Comparison of ENCODE assay signal across 8 cellular contexts in the genomic region with DNA sequence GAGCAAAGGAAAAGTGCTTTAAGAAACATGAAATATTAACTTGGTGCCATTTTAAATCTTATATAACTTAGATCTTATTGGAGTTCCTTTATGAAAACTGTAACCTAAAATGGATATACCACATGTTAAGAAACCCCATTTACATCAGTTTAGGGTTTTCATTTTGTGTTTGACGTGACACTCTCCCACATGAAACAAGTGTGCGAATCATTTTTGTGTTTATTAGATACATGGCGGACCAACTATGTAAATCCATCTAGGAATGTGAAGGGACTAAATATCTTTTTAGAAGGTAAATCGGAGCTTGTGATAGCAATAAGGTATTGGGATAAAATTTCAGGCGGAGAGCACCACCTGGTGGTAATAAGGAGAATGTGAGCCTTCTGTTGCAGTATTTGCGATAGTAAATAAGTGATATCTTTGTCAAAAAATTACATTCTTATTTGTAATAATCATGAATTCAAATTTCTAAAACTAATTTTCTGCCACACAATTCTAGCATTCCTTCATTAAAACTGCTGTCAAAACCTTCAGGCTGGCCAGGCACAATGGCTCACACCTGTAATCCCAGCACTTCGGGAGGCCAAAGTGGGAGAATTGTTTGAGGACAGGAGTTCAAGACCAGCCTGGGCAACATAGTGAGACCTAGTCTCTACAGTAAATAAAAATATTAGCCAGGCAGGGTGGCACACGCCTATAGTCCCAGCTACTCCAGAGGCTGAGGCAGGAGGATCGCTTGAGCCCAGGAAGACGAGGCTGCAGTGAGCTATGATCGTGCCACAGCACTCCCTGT. TPM values are rescaled to one million over a fixed set of nuclear protein-coding genes. Genes with fewer than 3 reads are reported as not detected.
DNase-seq lines count a peak whose midpoint lies in the region; ATAC-seq and TF ChIP-seq lines count a peak whose summit lies in the region.

No MANE protein-coding gene starts in this region.

- intact Hi-C loops in Calu3 (cut with micrococcal nuclease; ENCODE audit: unreplicated experiment) = loop anchor here (1.0 to 2.0 kb wide), 3 partner anchors 66 to 320 kb away; no protein-coding TSS in a partner anchor
- intact Hi-C loops in adrenal gland (cut with DNase I) = loop anchor here (5.0 to 10.0 kb wide), 3 partner anchors 63 to 260 kb away; no protein-coding TSS in a partner anchor
- intact Hi-C loops in spleen (cut with DNase I; ENCODE audit: low total_unique reads) = loop anchor here (5.0 kb wide), 1 partner anchor 253 kb away; no protein-coding TSS in a partner anchor

- DNase-seq in Calu3 (peak; percentile 43), NCI-H82 treated with DMSO at 0.1 percent for 48 hours (lab: John Stamatoyannopoulos, UW; ENCODE audit: unreplicated experiment) (peak; percentile 40), adrenal gland (peak in 1 of 7 donors; percentile 50), right atrium auricular region (ENCODE audit: low spot score) (no peak), spleen (no peak)

- BruUV-seq in Calu3 (replicated peaks; lab: Mats Ljungman, UMichigan) = no TSS peak

- H3K36me3 ChIP-seq in HEK293 (ENCODE audit: control insufficient read depth in 2 of 2, insufficient read depth in 1 of 2, low read length in 2 of 2) (peaks cover 0 to 17% of the 10 kb centered on the region in 2 experiments; a peak in 1 of 3 replicates), adrenal gland (replicated peaks in 1 of 2) (peaks cover 0 to 13% of the 10 kb centered on the region in 2 donors), right atrium auricular region (peaks cover 8% of the 10 kb centered on the region), spleen (peaks cover 0 to 68% (median 27%) of the 10 kb centered on the region in 6 donors)

- ATAC-seq in HG03354 (IDR thresholded peaks at IDR 0.05; ENCODE audit: poor library complexity, severe bottlenecking, unreplicated experiment) = no peak
- no peak for ATAC-seq in HG02973 (IDR thresholded peaks at IDR 0.05; ENCODE audit: unreplicated experiment)

- CTCF ChIA-PET in Calu3 (lab: Charles Lee) (interaction anchor here (0.5 to 2.2 kb wide), 15 partner anchors 13 to 320 kb away, joined by 3 to 24 read pairs (median 4); a partner anchor contains a TSS), HEK293 (lab: Yijun Ruan, JAX) (interaction anchor here (0.6 to 4.1 kb wide), 39 partner anchors 9 to 548 kb away, joined by 3 to 46 read pairs (median 5); a partner anchor contains a TSS)

- peaks cover 6% of the 10 kb centered on the region; the same call in 1 of the 2 replicates for H3K4me1 ChIP-seq in HEK293 (ENCODE audit: control insufficient read depth, insufficient read depth, low read length)
- H3K4me1 ChIP-seq in adrenal gland (replicated peaks in 1 of 2) = peaks cover 0 to 11% of the 10 kb centered on the region in 2 donors
- H3K4me1 ChIP-seq in right atrium auricular region = no peaks in the 10 kb centered on the region
- peaks cover 28 to 91% (median 61%) of the 10 kb centered on the region in 6 donors for H3K4me1 ChIP-seq in spleen

- H3K4me3 Mint-ChIP-seq in Calu3 (ENCODE audit: low read depth, unreplicated experiment) = no peak overlapping the region

- POLR2A ChIA-PET in HEK293 (lab: Yijun Ruan, JAX) = interaction anchor here (1.0 kb wide), 1 partner anchor 31 kb away, joined by 6 read pairs; a partner anchor contains a TSS

- H3K27me3 ChIP-seq in adrenal gland = no peaks in the 10 kb centered on the region
- H3K27me3 ChIP-seq in right atrium auricular region = no peaks in the 10 kb centered on the region
- H3K27me3 ChIP-seq in spleen (replicated peaks in 1 of 7) = no peaks in the 10 kb centered on the region

- H3K27me3 Mint-ChIP-seq in Calu3 (ENCODE audit: unreplicated experiment) = no peaks in the 10 kb centered on the region

- WGBS in adrenal gland, 4 donors = 44 to 46% (median 45%) methylated on average over 11 of the region's 11 CpGs
- 49 to 56% (median 50%) methylated on average over 11 of the region's 11 CpGs for WGBS in spleen, 5 donors

- H3K36me3 Mint-ChIP-seq in Calu3 (ENCODE audit: insufficient read depth, unreplicated experiment) = no peaks in the 10 kb centered on the region

- TF ChIP-seq POLR2A in adrenal gland (IDR thresholded peaks at IDR 0.05) = no peak
- TF ChIP-seq POLR2A in spleen (IDR thresholded peaks at IDR 0.05) = no peak

- TF ChIP-seq CTCF in Calu3 (IDR thresholded peaks at IDR 0.05; ENCODE audit: unreplicated experiment) (peak; percentile 64), HEK293 (tag by site-specific recombination; IDR thresholded peaks at IDR 0.05) (peak; percentile 63; the same call in 1 of the 2 replicates), adrenal gland (IDR thresholded peaks at IDR 0.05) (peak; percentile 77 to 91 (median 84)), right atrium auricular region (IDR thresholded peaks at IDR 0.05) (peak; percentile 70 to 90), spleen (IDR thresholded peaks at IDR 0.05 in 8 of 11, conservative IDR thresholded peaks at IDR 0.05 in 3 of 11) (peak; percentile 72 to 91 (median 89))

- H3K9me3 ChIP-seq in HEK293 (ENCODE audit: control insufficient read depth, insufficient read depth, low read depth, low read length) = no peaks in the 10 kb centered on the region
- no peaks in the 10 kb centered on the region for H3K9me3 ChIP-seq in adrenal gland (replicated peaks in 1 of 3)
- H3K9me3 ChIP-seq in right atrium auricular region = no peaks in the 10 kb centered on the region
- H3K9me3 ChIP-seq in spleen = no peaks in the 10 kb centered on the region

- H3K9me3 Mint-ChIP-seq in Calu3 (ENCODE audit: low read depth, unreplicated experiment) = no peaks in the 10 kb centered on the region

- no peak overlapping the region for H3K27ac Mint-ChIP-seq in Calu3 (ENCODE audit: unreplicated experiment)

- no peak overlapping the region for H3K27ac ChIP-seq in HEK293 (ENCODE audit: extremely low read depth, low read depth, low read length)
- no peak overlapping the region for H3K27ac ChIP-seq in adrenal gland
- H3K27ac ChIP-seq in right atrium auricular region = no peak overlapping the region
- H3K27ac ChIP-seq in spleen = peak overlapping the region; percentile 37 to 100 (median 83)

- H3K4me1 Mint-ChIP-seq in Calu3 (ENCODE audit: low read depth, unreplicated experiment) = peaks cover 6% of the 10 kb centered on the region

- H3K4me3 ChIP-seq in HEK293 (ENCODE audit: low read depth, low read length) (no peak overlapping the region), adrenal gland (no peak overlapping the region), right atrium auricular region (no peak overlapping the region), spleen (peak overlapping the region in 1 of 8 donors; percentile 32)

TF ChIP-seq in HEK293, 187 proteins besides CTCF, POLR2A, EP300 and RAD21 (continues in another document):
- no peak for TF ChIP-seq ZXDB (tag by site-specific recombination; IDR thresholded peaks at IDR 0.05)
- TF ChIP-seq ZNF19 (tag by site-specific recombination; IDR thresholded peaks at IDR 0.05; ENCODE audit: low read depth) = no peak
- TF ChIP-seq SP3 (tag by site-specific recombination; IDR thresholded peaks at IDR 0.05) = no peak
- TF ChIP-seq, protein P1, sequence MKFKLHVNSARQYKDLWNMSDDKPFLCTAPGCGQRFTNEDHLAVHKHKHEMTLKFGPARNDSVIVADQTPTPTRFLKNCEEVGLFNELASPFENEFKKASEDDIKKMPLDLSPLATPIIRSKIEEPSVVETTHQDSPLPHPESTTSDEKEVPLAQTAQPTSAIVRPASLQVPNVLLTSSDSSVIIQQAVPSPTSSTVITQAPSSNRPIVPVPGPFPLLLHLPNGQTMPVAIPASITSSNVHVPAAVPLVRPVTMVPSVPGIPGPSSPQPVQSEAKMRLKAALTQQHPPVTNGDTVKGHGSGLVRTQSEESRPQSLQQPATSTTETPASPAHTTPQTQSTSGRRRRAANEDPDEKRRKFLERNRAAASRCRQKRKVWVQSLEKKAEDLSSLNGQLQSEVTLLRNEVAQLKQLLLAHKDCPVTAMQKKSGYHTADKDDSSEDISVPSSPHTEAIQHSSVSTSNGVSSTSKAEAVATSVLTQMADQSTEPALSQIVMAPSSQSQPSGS (tag by site-specific recombination; IDR thresholded peaks at IDR 0.05; ENCODE audit: low read depth) = no peak

RNA-seq across cellular contexts. Expression of a gene that starts 31.3 kb away (rescaled TPM):
- total RNA-seq in Calu3 (2022) = 12.8 and 13.7 TPM in 2 replicates
- total RNA-seq in adrenal gland = 10 to 100 TPM; 25.4 to 52.8 (median 38.9) TPM
- 10 to 100 TPM; 15.0 to 55.9 (median 20.1) TPM for polyA plus RNA-seq in adrenal gland
- 10 to 100 TPM; 19.8 to 20.8 TPM for total RNA-seq in right atrium auricular region
- 100 to 1,000 TPM; 120 to 435 (median 252) TPM for total RNA-seq in spleen
- polyA plus RNA-seq in spleen = 100 to 1,000 TPM; 135 to 196 (median 148) TPM

RNA-seq across cellular contexts. Expression of a gene that starts 45.4 kb away (rescaled TPM):
- total RNA-seq in Calu3 (2022) = 4.5 and 5.1 TPM in 2 replicates
- total RNA-seq in adrenal gland = 1 to 10 TPM in 6 of 8 donors, under 1 TPM in 2; 0.68 to 2.6 (median 1.3) TPM
- 1 to 10 TPM in 1 of 3 donors, under 1 TPM in 2; 0.34 to 2.1 (median 0.97) TPM for polyA plus RNA-seq in adrenal gland
- under 1 TPM; 0.52 to 0.59 TPM for total RNA-seq in right atrium auricular region
- 1 to 10 TPM; 1.9 to 5.0 (median 2.6) TPM for total RNA-seq in spleen
- polyA plus RNA-seq in spleen = 1 to 10 TPM in 1 of 3 donors, under 1 TPM in 2; 0.80 to 1.0 (median 0.96) TPM

Comparison
In these comparisons a context has a peak if more than half of its experiments do, and no peak if none do; other contexts are left out.
1. DNase-seq: peak in Calu3 (single experiment) and NCI-H82 treated with DMSO at 0.1 percent for 48 hours (single experiment); none in right atrium auricular region (single experiment) and spleen (single experiment).
2. H3K27ac ChIP-seq: peak in spleen (8 of 8); none in HEK293 (single experiment), adrenal gland (0 of 5) and right atrium auricular region (0 of 2).
3. Peak in every context shown above with its lines, with median percentiles within 50 percentile points of each other: CTCF ChIP-seq.